Comparison of ENCODE assay signal across 1 cellular context in the genomic region with DNA sequence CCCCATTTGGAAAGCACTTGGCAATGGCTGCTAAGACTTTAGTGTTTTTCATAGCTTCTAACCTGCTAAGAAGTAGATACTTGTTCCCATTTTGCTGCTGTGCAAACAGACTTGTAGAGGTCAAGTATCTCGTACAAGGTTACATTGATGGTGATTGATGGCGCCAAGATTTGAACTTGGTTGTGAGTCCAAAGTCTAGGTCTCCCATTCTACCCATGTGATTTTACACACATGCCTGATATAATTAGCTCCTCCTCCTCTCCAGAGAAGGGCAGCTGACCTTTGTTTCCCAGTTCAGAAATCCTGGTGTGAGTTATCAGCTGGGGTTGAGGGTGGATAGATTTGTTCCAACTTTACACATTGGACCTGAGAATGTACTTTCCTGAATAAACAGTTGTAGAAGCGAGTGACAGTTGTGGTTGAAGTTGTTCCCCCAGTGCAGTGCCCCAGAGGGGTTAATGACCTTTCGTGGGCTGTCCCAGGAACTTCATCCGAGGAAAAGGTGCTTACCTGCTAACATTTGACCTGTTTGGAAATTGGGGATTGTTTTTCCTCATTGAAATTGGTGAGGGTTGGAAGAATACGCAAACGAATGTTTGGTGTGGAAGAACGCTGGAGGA.
TF ChIP-seq lines count a peak whose summit lies in the region.

No MANE protein-coding gene starts in this region.

TF ChIP-seq in HepG2, 621 proteins besides CTCF, POLR2A, EP300 and RAD21 (continued from another document and continues in another):
- TF ChIP-seq, protein P1, sequence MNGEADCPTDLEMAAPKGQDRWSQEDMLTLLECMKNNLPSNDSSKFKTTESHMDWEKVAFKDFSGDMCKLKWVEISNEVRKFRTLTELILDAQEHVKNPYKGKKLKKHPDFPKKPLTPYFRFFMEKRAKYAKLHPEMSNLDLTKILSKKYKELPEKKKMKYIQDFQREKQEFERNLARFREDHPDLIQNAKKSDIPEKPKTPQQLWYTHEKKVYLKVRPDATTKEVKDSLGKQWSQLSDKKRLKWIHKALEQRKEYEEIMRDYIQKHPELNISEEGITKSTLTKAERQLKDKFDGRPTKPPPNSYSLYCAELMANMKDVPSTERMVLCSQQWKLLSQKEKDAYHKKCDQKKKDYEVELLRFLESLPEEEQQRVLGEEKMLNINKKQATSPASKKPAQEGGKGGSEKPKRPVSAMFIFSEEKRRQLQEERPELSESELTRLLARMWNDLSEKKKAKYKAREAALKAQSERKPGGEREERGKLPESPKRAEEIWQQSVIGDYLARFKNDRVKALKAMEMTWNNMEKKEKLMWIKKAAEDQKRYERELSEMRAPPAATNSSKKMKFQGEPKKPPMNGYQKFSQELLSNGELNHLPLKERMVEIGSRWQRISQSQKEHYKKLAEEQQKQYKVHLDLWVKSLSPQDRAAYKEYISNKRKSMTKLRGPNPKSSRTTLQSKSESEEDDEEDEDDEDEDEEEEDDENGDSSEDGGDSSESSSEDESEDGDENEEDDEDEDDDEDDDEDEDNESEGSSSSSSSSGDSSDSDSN (CRISPR knock-in tag; IDR thresholded peaks at IDR 0.05), result no peak
- TF ChIP-seq JDP2 (CRISPR knock-in tag; IDR thresholded peaks at IDR 0.05; ENCODE audit: borderline replicate concordance) (no peak; the same call in 1 of the 2 replicates), TEAD3 (CRISPR knock-in tag; optimal IDR thresholded peaks at IDR 0.05; ENCODE audit: borderline replicate concordance) (peak; percentile 32), ZNF782 (CRISPR knock-in tag; IDR thresholded peaks at IDR 0.05; ENCODE audit: borderline replicate concordance) (no peak), ZNF614 (CRISPR knock-in tag; IDR thresholded peaks at IDR 0.05; ENCODE audit: borderline replicate concordance) (no peak), ZNF616 (CRISPR knock-in tag; IDR thresholded peaks at IDR 0.05; ENCODE audit: low read depth) (no peak), TBX2 (CRISPR knock-in tag; IDR thresholded peaks at IDR 0.05; ENCODE audit: borderline replicate concordance) (peak; percentile 83), TOPORS (CRISPR knock-in tag; IDR thresholded peaks at IDR 0.05) (peak; percentile 73; the same call in 1 of the 2 replicates), SPEN (CRISPR knock-in tag; IDR thresholded peaks at IDR 0.05; ENCODE audit: low read depth) (peak; percentile 54; the same call in 1 of the 2 replicates), CBX1 (IDR thresholded peaks at IDR 0.05; ENCODE audit: low read depth) (no peak), ZNF761 (CRISPR knock-in tag; conservative IDR thresholded peaks at IDR 0.05) (no peak), SOX13 (IDR thresholded peaks at IDR 0.05) (no peak), SOX13 (CRISPR knock-in tag; conservative IDR thresholded peaks at IDR 0.05 in 1 of 2, IDR thresholded peaks at IDR 0.05 in 1 of 2) (peak in 1 of 2 experiments; percentile 52; a peak in 2 of 4 replicates), KDM5A (IDR thresholded peaks at IDR 0.05; ENCODE audit: borderline replicate concordance, low read length) (no peak), HOXD1 (CRISPR knock-in tag; IDR thresholded peaks at IDR 0.05) (no peak; the same call in 1 of the 2 replicates), RELA (CRISPR knock-in tag; IDR thresholded peaks at IDR 0.05) (no peak), JUNB (CRISPR knock-in tag; IDR thresholded peaks at IDR 0.05; ENCODE audit: borderline replicate concordance) (no peak), FLYWCH1 (CRISPR knock-in tag; IDR thresholded peaks at IDR 0.05) (peak; percentile 83; the same call in 1 of the 2 replicates), ZNF552 (CRISPR knock-in tag; IDR thresholded peaks at IDR 0.05; ENCODE audit: borderline replicate concordance) (no peak), GZF1 (CRISPR knock-in tag; IDR thresholded peaks at IDR 0.05) (no peak), GATAD2A (CRISPR knock-in tag; IDR thresholded peaks at IDR 0.05) (peak; percentile 52; the same call in 1 of the 2 replicates), NFE2L1 (CRISPR knock-in tag; IDR thresholded peaks at IDR 0.05; ENCODE audit: borderline replicate concordance) (no peak), ATRX (CRISPR knock-in tag; IDR thresholded peaks at IDR 0.05; ENCODE audit: borderline replicate concordance) (no peak), ZZZ3 (CRISPR knock-in tag; IDR thresholded peaks at IDR 0.05; ENCODE audit: borderline replicate concordance) (no peak), ZNF670 (CRISPR knock-in tag; IDR thresholded peaks at IDR 0.05; ENCODE audit: borderline replicate concordance) (no peak), ZNF737 (CRISPR knock-in tag; IDR thresholded peaks at IDR 0.05; ENCODE audit: borderline replicate concordance) (no peak), SNAPC2 (CRISPR knock-in tag; IDR thresholded peaks at IDR 0.05) (peak; percentile 42; the same call in 1 of the 2 replicates), AHR (CRISPR knock-in tag; IDR thresholded peaks at IDR 0.05) (no peak), TCF12 (IDR thresholded peaks at IDR 0.05) (no peak), TCF12 (CRISPR knock-in tag; IDR thresholded peaks at IDR 0.05) (0 out of 2 replicates have a peak, but pooled peaks have one; percentile 19), NFE2L2 (IDR thresholded peaks at IDR 0.05; ENCODE audit: low read length) (no peak), RAD51 (IDR thresholded peaks at IDR 0.05; ENCODE audit: borderline replicate concordance) (no peak), ZNF878 (CRISPR knock-in tag; IDR thresholded peaks at IDR 0.05) (no peak), ZNF652 (CRISPR knock-in tag; IDR thresholded peaks at IDR 0.05; ENCODE audit: borderline replicate concordance, low read depth) (peak; percentile 83), ZNF350 (CRISPR knock-in tag; IDR thresholded peaks at IDR 0.05; ENCODE audit: borderline replicate concordance, low read depth) (no peak), CENPT (CRISPR knock-in tag; IDR thresholded peaks at IDR 0.05; ENCODE audit: low read depth) (no peak), PPARG (CRISPR knock-in tag; conservative IDR thresholded peaks at IDR 0.05) (peak; percentile 64), ZSCAN30 (CRISPR knock-in tag; IDR thresholded peaks at IDR 0.05) (no peak), MIXL1 (CRISPR knock-in tag; IDR thresholded peaks at IDR 0.05) (peak; percentile 85), ZKSCAN1 (IDR thresholded peaks at IDR 0.05; ENCODE audit: low read length) (no peak)
- TF ChIP-seq, protein P2, sequence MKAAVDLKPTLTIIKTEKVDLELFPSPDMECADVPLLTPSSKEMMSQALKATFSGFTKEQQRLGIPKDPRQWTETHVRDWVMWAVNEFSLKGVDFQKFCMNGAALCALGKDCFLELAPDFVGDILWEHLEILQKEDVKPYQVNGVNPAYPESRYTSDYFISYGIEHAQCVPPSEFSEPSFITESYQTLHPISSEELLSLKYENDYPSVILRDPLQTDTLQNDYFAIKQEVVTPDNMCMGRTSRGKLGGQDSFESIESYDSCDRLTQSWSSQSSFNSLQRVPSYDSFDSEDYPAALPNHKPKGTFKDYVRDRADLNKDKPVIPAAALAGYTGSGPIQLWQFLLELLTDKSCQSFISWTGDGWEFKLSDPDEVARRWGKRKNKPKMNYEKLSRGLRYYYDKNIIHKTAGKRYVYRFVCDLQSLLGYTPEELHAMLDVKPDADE (CRISPR knock-in tag; IDR thresholded peaks at IDR 0.05), result no peak
- TF ChIP-seq, protein P3, sequence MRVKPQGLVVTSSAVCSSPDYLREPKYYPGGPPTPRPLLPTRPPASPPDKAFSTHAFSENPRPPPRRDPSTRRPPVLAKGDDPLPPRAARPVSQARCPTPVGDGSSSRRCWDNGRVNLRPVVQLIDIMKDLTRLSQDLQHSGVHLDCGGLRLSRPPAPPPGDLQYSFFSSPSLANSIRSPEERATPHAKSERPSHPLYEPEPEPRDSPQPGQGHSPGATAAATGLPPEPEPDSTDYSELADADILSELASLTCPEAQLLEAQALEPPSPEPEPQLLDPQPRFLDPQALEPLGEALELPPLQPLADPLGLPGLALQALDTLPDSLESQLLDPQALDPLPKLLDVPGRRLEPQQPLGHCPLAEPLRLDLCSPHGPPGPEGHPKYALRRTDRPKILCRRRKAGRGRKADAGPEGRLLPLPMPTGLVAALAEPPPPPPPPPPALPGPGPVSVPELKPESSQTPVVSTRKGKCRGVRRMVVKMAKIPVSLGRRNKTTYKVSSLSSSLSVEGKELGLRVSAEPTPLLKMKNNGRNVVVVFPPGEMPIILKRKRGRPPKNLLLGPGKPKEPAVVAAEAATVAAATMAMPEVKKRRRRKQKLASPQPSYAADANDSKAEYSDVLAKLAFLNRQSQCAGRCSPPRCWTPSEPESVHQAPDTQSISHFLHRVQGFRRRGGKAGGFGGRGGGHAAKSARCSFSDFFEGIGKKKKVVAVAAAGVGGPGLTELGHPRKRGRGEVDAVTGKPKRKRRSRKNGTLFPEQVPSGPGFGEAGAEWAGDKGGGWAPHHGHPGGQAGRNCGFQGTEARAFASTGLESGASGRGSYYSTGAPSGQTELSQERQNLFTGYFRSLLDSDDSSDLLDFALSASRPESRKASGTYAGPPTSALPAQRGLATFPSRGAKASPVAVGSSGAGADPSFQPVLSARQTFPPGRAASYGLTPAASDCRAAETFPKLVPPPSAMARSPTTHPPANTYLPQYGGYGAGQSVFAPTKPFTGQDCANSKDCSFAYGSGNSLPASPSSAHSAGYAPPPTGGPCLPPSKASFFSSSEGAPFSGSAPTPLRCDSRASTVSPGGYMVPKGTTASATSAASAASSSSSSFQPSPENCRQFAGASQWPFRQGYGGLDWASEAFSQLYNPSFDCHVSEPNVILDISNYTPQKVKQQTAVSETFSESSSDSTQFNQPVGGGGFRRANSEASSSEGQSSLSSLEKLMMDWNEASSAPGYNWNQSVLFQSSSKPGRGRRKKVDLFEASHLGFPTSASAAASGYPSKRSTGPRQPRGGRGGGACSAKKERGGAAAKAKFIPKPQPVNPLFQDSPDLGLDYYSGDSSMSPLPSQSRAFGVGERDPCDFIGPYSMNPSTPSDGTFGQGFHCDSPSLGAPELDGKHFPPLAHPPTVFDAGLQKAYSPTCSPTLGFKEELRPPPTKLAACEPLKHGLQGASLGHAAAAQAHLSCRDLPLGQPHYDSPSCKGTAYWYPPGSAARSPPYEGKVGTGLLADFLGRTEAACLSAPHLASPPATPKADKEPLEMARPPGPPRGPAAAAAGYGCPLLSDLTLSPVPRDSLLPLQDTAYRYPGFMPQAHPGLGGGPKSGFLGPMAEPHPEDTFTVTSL (CRISPR knock-in tag; IDR thresholded peaks at IDR 0.05; ENCODE audit: borderline replicate concordance), result peak; percentile 62; the same call in 1 of the 2 replicates
- TF ChIP-seq, protein P4, sequence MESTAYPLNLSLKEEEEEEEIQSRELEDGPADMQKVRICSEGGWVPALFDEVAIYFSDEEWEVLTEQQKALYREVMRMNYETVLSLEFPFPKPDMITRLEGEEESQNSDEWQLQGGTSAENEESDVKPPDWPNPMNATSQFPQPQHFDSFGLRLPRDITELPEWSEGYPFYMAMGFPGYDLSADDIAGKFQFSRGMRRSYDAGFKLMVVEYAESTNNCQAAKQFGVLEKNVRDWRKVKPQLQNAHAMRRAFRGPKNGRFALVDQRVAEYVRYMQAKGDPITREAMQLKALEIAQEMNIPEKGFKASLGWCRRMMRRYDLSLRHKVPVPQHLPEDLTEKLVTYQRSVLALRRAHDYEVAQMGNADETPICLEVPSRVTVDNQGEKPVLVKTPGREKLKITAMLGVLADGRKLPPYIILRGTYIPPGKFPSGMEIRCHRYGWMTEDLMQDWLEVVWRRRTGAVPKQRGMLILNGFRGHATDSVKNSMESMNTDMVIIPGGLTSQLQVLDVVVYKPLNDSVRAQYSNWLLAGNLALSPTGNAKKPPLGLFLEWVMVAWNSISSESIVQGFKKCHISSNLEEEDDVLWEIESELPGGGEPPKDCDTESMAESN (CRISPR knock-in tag; conservative IDR thresholded peaks at IDR 0.05), result 0 out of 2 replicates have a peak, but pooled peaks have one; percentile 54
- TF ChIP-seq, protein P5, sequence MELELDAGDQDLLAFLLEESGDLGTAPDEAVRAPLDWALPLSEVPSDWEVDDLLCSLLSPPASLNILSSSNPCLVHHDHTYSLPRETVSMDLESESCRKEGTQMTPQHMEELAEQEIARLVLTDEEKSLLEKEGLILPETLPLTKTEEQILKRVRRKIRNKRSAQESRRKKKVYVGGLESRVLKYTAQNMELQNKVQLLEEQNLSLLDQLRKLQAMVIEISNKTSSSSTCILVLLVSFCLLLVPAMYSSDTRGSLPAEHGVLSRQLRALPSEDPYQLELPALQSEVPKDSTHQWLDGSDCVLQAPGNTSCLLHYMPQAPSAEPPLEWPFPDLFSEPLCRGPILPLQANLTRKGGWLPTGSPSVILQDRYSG (CRISPR knock-in tag; IDR thresholded peaks at IDR 0.05), result no peak
- TF ChIP-seq, protein P6, sequence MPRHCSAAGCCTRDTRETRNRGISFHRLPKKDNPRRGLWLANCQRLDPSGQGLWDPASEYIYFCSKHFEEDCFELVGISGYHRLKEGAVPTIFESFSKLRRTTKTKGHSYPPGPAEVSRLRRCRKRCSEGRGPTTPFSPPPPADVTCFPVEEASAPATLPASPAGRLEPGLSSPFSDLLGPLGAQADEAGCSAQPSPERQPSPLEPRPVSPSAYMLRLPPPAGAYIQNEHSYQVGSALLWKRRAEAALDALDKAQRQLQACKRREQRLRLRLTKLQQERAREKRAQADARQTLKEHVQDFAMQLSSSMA (CRISPR knock-in tag; IDR thresholded peaks at IDR 0.05), result no peak
- TF ChIP-seq, protein P7, sequence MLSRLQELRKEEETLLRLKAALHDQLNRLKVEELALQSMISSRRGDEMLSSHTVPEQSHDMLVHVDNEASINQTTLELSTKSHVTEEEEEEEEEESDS (CRISPR knock-in tag; IDR thresholded peaks at IDR 0.05; ENCODE audit: borderline replicate concordance), result no peak
- TF ChIP-seq, protein P8, sequence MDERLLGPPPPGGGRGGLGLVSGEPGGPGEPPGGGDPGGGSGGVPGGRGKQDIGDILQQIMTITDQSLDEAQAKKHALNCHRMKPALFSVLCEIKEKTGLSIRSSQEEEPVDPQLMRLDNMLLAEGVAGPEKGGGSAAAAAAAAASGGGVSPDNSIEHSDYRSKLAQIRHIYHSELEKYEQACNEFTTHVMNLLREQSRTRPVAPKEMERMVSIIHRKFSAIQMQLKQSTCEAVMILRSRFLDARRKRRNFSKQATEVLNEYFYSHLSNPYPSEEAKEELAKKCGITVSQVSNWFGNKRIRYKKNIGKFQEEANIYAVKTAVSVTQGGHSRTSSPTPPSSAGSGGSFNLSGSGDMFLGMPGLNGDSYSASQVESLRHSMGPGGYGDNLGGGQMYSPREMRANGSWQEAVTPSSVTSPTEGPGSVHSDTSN (CRISPR knock-in tag; IDR thresholded peaks at IDR 0.05), result no peak
